1 cellular context compared by ENCODE assay signal in the genomic region with DNA sequence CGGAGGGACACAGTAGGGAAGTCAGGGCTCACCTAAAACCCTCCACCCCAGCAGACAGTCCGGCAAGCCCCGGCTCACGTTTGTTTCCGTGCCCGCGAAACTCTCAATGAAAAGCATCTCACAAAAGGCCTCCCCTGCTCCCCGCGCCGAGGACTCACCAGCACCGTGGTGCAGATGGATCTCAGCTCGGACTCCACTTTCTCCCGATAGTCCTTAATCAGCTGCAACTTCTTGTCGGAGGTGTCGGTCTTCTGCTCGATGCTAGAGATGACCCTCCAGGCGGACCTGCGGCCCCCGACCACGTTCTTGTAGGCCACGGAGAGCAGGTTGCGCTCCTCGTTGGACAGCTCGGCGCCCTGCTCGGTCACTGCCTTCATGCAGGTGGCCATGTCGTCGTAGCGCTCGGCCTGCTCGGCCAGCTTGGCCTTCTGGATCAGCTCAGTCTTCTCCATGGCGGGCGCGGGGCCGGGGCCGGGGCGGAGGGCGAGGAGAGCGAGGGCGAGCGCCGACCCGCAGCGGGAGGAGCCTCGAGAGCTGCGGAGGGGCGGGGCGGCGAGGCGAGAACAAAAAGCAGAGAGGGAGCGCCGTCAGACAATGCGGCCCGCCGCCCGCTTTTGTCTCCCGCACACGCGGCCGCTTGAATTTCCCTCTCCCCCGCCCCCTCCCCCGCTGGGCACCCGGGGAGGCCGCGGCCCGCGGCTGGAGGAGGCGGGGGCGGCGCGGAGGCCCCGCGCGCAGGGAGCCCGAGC.
TF ChIP-seq lines count a peak whose summit lies in the region.

No MANE protein-coding gene starts in this region.

TF ChIP-seq in SK-N-SH, 30 proteins besides CTCF, POLR2A, EP300 and RAD21:
- TF ChIP-seq, protein P1, sequence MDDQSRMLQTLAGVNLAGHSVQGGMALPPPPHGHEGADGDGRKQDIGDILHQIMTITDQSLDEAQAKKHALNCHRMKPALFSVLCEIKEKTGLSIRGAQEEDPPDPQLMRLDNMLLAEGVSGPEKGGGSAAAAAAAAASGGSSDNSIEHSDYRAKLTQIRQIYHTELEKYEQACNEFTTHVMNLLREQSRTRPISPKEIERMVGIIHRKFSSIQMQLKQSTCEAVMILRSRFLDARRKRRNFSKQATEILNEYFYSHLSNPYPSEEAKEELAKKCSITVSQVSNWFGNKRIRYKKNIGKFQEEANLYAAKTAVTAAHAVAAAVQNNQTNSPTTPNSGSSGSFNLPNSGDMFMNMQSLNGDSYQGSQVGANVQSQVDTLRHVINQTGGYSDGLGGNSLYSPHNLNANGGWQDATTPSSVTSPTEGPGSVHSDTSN (IDR thresholded peaks at IDR 0.05): no peak
- TF ChIP-seq, protein P2, sequence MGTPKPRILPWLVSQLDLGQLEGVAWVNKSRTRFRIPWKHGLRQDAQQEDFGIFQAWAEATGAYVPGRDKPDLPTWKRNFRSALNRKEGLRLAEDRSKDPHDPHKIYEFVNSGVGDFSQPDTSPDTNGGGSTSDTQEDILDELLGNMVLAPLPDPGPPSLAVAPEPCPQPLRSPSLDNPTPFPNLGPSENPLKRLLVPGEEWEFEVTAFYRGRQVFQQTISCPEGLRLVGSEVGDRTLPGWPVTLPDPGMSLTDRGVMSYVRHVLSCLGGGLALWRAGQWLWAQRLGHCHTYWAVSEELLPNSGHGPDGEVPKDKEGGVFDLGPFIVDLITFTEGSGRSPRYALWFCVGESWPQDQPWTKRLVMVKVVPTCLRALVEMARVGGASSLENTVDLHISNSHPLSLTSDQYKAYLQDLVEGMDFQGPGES (IDR thresholded peaks at IDR 0.05; ENCODE audit: low read depth, low read length): no peak
- TF ChIP-seq TAF1 (IDR thresholded peaks at IDR 0.05; ENCODE audit: borderline replicate concordance, low read depth, low read length) (peak; percentile 55; the same call in 1 of the 2 replicates), EZH2phosphoT487 (IDR thresholded peaks at IDR 0.05; ENCODE audit: borderline replicate concordance, low read depth) (no peak), SMC3 (IDR thresholded peaks at IDR 0.05; ENCODE audit: low read depth, low read length) (peak; percentile 3; the same call in 1 of the 2 replicates), NFIC (IDR thresholded peaks at IDR 0.05; ENCODE audit: borderline replicate concordance) (no peak), GATA2 (CRISPR knock-in tag; IDR thresholded peaks at IDR 0.05) (no peak), MEF2A (IDR thresholded peaks at IDR 0.05; ENCODE audit: borderline replicate concordance, low read depth) (no peak), FOSL2 (IDR thresholded peaks at IDR 0.05; ENCODE audit: borderline replicate concordance, low read depth) (no peak), FOXJ3 (CRISPR knock-in tag; IDR thresholded peaks at IDR 0.05) (no peak; the same call in 1 of the 2 replicates), JUND (IDR thresholded peaks at IDR 0.05) (no peak), YY1 (IDR thresholded peaks at IDR 0.05; ENCODE audit: low read depth) (0 out of 2 replicates have a peak, but pooled peaks have one; percentile 2), ELF1 (IDR thresholded peaks at IDR 0.05) (no peak), RFX5 (IDR thresholded peaks at IDR 0.05; ENCODE audit: low read length) (no peak; the same call in 1 of the 2 replicates), GABPA (IDR thresholded peaks at IDR 0.05; ENCODE audit: low read depth) (no peak), FOXM1 (IDR thresholded peaks at IDR 0.05; ENCODE audit: low read depth) (no peak), SIN3A (IDR thresholded peaks at IDR 0.05; ENCODE audit: borderline replicate concordance, low read depth, low read length) (peak; percentile 37; the same call in 1 of the 2 replicates), POLR2AphosphoS5 (IDR thresholded peaks at IDR 0.05; ENCODE audit: low read depth, low read length) (no peak; the same call in 1 of the 2 replicates), RCOR1 (IDR thresholded peaks at IDR 0.05; ENCODE audit: low read length) (no peak), TCF12 (IDR thresholded peaks at IDR 0.05) (no peak), CHD2 (IDR thresholded peaks at IDR 0.05; ENCODE audit: low read length, partially characterized antibody) (no peak), RXRA (IDR thresholded peaks at IDR 0.05; ENCODE audit: borderline replicate concordance, low read depth) (no peak), NRF1 (IDR thresholded peaks at IDR 0.05; ENCODE audit: low read depth, low read length) (no peak), TEAD4 (IDR thresholded peaks at IDR 0.05; ENCODE audit: borderline replicate concordance, insufficient read depth) (no peak), MXI1 (IDR thresholded peaks at IDR 0.05; ENCODE audit: low read depth, low read length) (peak; percentile 29; the same call in 1 of the 2 replicates)
- TF ChIP-seq, protein P3, sequence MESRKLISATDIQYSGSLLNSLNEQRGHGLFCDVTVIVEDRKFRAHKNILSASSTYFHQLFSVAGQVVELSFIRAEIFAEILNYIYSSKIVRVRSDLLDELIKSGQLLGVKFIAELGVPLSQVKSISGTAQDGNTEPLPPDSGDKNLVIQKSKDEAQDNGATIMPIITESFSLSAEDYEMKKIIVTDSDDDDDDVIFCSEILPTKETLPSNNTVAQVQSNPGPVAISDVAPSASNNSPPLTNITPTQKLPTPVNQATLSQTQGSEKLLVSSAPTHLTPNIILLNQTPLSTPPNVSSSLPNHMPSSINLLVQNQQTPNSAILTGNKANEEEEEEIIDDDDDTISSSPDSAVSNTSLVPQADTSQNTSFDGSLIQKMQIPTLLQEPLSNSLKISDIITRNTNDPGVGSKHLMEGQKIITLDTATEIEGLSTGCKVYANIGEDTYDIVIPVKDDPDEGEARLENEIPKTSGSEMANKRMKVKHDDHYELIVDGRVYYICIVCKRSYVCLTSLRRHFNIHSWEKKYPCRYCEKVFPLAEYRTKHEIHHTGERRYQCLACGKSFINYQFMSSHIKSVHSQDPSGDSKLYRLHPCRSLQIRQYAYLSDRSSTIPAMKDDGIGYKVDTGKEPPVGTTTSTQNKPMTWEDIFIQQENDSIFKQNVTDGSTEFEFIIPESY (IDR thresholded peaks at IDR 0.05; ENCODE audit: borderline replicate concordance, low read depth): no peak
- TF ChIP-seq, protein P4, sequence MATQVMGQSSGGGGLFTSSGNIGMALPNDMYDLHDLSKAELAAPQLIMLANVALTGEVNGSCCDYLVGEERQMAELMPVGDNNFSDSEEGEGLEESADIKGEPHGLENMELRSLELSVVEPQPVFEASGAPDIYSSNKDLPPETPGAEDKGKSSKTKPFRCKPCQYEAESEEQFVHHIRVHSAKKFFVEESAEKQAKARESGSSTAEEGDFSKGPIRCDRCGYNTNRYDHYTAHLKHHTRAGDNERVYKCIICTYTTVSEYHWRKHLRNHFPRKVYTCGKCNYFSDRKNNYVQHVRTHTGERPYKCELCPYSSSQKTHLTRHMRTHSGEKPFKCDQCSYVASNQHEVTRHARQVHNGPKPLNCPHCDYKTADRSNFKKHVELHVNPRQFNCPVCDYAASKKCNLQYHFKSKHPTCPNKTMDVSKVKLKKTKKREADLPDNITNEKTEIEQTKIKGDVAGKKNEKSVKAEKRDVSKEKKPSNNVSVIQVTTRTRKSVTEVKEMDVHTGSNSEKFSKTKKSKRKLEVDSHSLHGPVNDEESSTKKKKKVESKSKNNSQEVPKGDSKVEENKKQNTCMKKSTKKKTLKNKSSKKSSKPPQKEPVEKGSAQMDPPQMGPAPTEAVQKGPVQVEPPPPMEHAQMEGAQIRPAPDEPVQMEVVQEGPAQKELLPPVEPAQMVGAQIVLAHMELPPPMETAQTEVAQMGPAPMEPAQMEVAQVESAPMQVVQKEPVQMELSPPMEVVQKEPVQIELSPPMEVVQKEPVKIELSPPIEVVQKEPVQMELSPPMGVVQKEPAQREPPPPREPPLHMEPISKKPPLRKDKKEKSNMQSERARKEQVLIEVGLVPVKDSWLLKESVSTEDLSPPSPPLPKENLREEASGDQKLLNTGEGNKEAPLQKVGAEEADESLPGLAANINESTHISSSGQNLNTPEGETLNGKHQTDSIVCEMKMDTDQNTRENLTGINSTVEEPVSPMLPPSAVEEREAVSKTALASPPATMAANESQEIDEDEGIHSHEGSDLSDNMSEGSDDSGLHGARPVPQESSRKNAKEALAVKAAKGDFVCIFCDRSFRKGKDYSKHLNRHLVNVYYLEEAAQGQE (IDR thresholded peaks at IDR 0.05; ENCODE audit: low read depth, low read length): 0 out of 2 replicates have a peak, but pooled peaks have one; percentile 21
- TF ChIP-seq, protein P5, sequence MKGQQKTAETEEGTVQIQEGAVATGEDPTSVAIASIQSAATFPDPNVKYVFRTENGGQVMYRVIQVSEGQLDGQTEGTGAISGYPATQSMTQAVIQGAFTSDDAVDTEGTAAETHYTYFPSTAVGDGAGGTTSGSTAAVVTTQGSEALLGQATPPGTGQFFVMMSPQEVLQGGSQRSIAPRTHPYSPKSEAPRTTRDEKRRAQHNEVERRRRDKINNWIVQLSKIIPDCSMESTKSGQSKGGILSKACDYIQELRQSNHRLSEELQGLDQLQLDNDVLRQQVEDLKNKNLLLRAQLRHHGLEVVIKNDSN (IDR thresholded peaks at IDR 0.05; ENCODE audit: borderline replicate concordance, low read depth): no peak
- TF ChIP-seq, protein P6, sequence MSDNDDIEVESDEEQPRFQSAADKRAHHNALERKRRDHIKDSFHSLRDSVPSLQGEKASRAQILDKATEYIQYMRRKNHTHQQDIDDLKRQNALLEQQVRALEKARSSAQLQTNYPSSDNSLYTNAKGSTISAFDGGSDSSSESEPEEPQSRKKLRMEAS (IDR thresholded peaks at IDR 0.05; ENCODE audit: low read depth): no peak; the same call in 1 of the 2 replicates
- TF ChIP-seq, protein P7, sequence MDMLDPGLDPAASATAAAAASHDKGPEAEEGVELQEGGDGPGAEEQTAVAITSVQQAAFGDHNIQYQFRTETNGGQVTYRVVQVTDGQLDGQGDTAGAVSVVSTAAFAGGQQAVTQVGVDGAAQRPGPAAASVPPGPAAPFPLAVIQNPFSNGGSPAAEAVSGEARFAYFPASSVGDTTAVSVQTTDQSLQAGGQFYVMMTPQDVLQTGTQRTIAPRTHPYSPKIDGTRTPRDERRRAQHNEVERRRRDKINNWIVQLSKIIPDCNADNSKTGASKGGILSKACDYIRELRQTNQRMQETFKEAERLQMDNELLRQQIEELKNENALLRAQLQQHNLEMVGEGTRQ (IDR thresholded peaks at IDR 0.05; ENCODE audit: borderline replicate concordance, low read depth, low read length): no peak
